18 cellular contexts compared by ENCODE assay signal in the genomic region with DNA sequence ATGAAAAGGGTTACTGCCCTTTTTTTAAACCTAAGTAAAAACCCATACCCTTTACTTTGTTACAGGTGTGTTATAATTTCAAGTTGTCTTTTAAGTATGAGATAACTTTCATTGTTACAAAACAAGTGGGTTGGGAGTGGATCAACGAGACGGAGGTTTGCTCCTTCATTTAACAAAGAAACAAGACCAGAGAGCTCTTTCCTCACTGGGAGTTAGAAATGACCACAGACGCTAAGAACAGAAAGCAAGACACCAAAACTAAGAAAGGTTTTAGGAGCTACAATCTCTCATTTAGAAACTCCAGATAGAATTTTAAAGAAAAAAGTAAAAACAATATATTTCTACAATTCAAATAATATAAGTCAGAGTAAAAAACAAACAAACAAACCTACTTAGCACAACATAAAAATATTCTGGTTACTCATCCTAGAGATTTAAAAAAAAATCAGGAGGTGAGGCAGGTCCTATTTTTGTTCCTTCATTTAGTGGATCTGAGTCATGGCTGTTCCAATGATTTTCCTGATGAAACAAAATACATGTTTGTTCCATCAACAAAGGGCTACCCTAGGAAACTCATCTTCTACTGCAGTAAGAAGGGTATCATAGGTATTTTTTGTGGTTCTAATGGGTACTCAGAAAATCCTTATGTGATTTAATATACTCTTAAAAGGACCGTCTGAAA. TPM values are rescaled to one million over a fixed set of nuclear protein-coding genes. Genes with fewer than 3 reads are reported as not detected.
DNase-seq lines count a peak whose midpoint lies in the region; ATAC-seq, FAIRE-seq and TF ChIP-seq lines count a peak whose summit lies in the region.
"Had no signal": no experiment of that assay in that cellular context is flagged by ENCODE, and none has a peak within 500 bp of the region (broad histone marks: within the 10 kb centered on the region; RNA-seq: fewer than 3 reads in every experiment).

No MANE protein-coding gene starts in this region.

- CTCF ChIA-PET in WTC11 (lab: Charles Lee) = no interaction called here

- H2BK12ac ChIP-seq in mesenchymal stem cell (ENCODE audit: low read length in 2 of 2) = no peak overlapping the region
- H2BK12ac ChIP-seq in H9 (ENCODE audit: insufficient read length, low read depth, low read length) = no peak overlapping the region

- DNase-seq in WTC11 (ENCODE audit: low spot score) (no peak), mesenchymal stem cell (peak; percentile 53), H9 (no peak), small intestine (no peak), NCI-H774 (lab: John Stamatoyannopoulos, UW) (no peak), NCI-H524 (lab: John Stamatoyannopoulos, UW) (no peak)
- DNase-seq: ACHN; activated B cell treated with CpG ODN at 0.5 μM for 24 hours; activated CD8-positive, alpha-beta memory T cell treated with anti-CD3 and anti-CD28 coated beads for 24 hours; activated gamma-delta T cell treated with Interleukin-2 at 50 U/mL for 16 hours; heart left ventricle; kidney; upper lobe of left lung had no signal

- no peak overlapping the region for H3K56ac ChIP-seq in H9 (ENCODE audit: insufficient read length, low read depth, low read length)

- FAIRE-seq in small intestine (lab: Jason Lieb, UNC) = no peak
- FAIRE-seq: H1, HepG2, kidney had no signal

- peak overlapping the region; percentile 81 for H3K27ac Mint-ChIP-seq in WTC11
- no peak overlapping the region for H3K27ac Mint-ChIP-seq in H9
- H3K27ac Mint-ChIP-seq: activated B cell treated with CpG ODN at 0.5 μM for 24 hours had no signal

- no peak overlapping the region for H3K4me3 Mint-ChIP-seq in WTC11
- H3K4me3 Mint-ChIP-seq in H9 = no peak overlapping the region
- H3K4me3 Mint-ChIP-seq: activated B cell treated with CpG ODN at 0.5 μM for 24 hours had no signal

- no peaks in the 10 kb centered on the region for H3K23me2 ChIP-seq in H9 (ENCODE audit: insufficient read length, low read depth, low read length, poor library complexity, severe bottlenecking)

- H3T11ph ChIP-seq in H9 (ENCODE audit: low read length) = no peak overlapping the region

- H3K14ac ChIP-seq in mesenchymal stem cell (ENCODE audit: low read length in 2 of 2) (no peak overlapping the region), H9 (ENCODE audit: insufficient read depth, low read length) (no peak overlapping the region)

- H3K4ac ChIP-seq in mesenchymal stem cell (ENCODE audit: low read depth in 1 of 2, low read length in 2 of 2) = no peak overlapping the region
- no peak overlapping the region for H3K4ac ChIP-seq in H9 (ENCODE audit: low read depth, low read length)

- H3K36me3 Mint-ChIP-seq in WTC11 = peaks cover 14% of the 10 kb centered on the region
- H3K36me3 Mint-ChIP-seq in H9 (ENCODE audit: insufficient read depth in 1 of 3, low read depth in 3 of 3) = peaks cover 0 to 20% (median 15%) of the 10 kb centered on the region in 3 experiments; a peak in 6 of 7 replicates

- H4K91ac ChIP-seq in mesenchymal stem cell (ENCODE audit: low read length) (no peak overlapping the region), H9 (ENCODE audit: insufficient read length, low read depth, low read length) (no peak overlapping the region)

- H4K8ac ChIP-seq in mesenchymal stem cell (ENCODE audit: low read length) = no peak overlapping the region
- no peak overlapping the region for H4K8ac ChIP-seq in H9 (replicated peaks; ENCODE audit: insufficient read length, low read depth, low read length)

- H3K79me2 ChIP-seq in H9 (ENCODE audit: insufficient read depth, low read length) = peaks cover 75% of the 10 kb centered on the region; the same call in 1 of the 2 replicates

- 90% methylated on average over 2 of the region's 4 CpGs for WGBS in mesenchymal stem cell
- no CpG with 5 or more reads among the region's 4 CpGs for WGBS in H9 (ENCODE audit: extremely low coverage, insufficient read length, low lambda C conversion rate)
- WGBS in small intestine, 3 donors = 85 to 89% (median 85%) methylated on average over 4 of the region's 4 CpGs

- H2AK5ac ChIP-seq in mesenchymal stem cell (ENCODE audit: low read length, severe bottlenecking) (no peak overlapping the region), H9 (ENCODE audit: insufficient read length, low read length) (no peak overlapping the region)

- H3K9me3 Mint-ChIP-seq in WTC11 (no peaks in the 10 kb centered on the region), H9 (no peaks in the 10 kb centered on the region)
- H3K9me3 Mint-ChIP-seq: activated B cell treated with CpG ODN at 0.5 μM for 24 hours had no signal

- TF ChIP-seq CTCF in WTC11 (IDR thresholded peaks at IDR 0.05) (no peak), H9 (conservative IDR thresholded peaks at IDR 0.05) (no peak)

- peaks cover 51 to 100% (median 90%) of the 10 kb centered on the region in 11 experiments; a peak in 19 of 22 replicates for H4K20me1 ChIP-seq in BLaER1 treated with 17β-estradiol and CSF1 and Interleukin-3, amounts not matched to agents 10 nM and 100 nM
- no peaks in the 10 kb centered on the region for H4K20me1 ChIP-seq in H9 (ENCODE audit: control insufficient read depth, insufficient read depth, insufficient read length)

- peaks cover 12 to 59% (median 31%) of the 10 kb centered on the region in 11 experiments; a peak in 20 of 22 replicates for H3K36me3 ChIP-seq in BLaER1 treated with 17β-estradiol and CSF1 and Interleukin-3, amounts not matched to agents 10 nM and 100 nM
- H3K36me3 ChIP-seq in mesenchymal stem cell (ENCODE audit: control insufficient read depth in 1 of 2, insufficient read depth in 2 of 2, low read depth in 1 of 2, low read length in 2 of 2) (peaks cover 6 to 33% of the 10 kb centered on the region in 2 experiments), small intestine (ENCODE audit: control insufficient read depth in 2 of 2, insufficient read depth in 2 of 2, low read length in 2 of 2) (no peaks in the 10 kb centered on the region)
- H3K36me3 ChIP-seq: upper lobe of left lung had no signal

- H3K9ac ChIP-seq in BLaER1 treated with 17β-estradiol and CSF1 and Interleukin-3, amounts not matched to agents 10 nM and 100 nM = no peak overlapping the region
- peak overlapping the region; percentile 35 for H3K9ac ChIP-seq in mesenchymal stem cell (ENCODE audit: low read length)
- H3K9ac ChIP-seq in H9 (ENCODE audit: extremely low read depth, insufficient read length, low read length) = no peak overlapping the region

- H3K79me1 ChIP-seq in mesenchymal stem cell (replicated peaks; ENCODE audit: low read length, poor library complexity, severe bottlenecking) (peaks cover 7% of the 10 kb centered on the region), H9 (ENCODE audit: insufficient read depth, low read depth, low read length, poor library complexity, severe bottlenecking) (peaks cover 3% of the 10 kb centered on the region)

- H3K9me3 ChIP-seq in BLaER1 treated with 17β-estradiol and CSF1 and Interleukin-3, amounts not matched to agents 10 nM and 100 nM (replicated peaks in 1 of 11) = peaks cover 0 to 9% (median 0%) of the 10 kb centered on the region in 11 experiments; a peak in 2 of 22 replicates
- no peaks in the 10 kb centered on the region for H3K9me3 ChIP-seq in mesenchymal stem cell (ENCODE audit: control insufficient read depth, low read length)
- no peaks in the 10 kb centered on the region for H3K9me3 ChIP-seq in H9 (ENCODE audit: control insufficient read depth, low read depth, low read length)
- H3K9me3 ChIP-seq in small intestine (ENCODE audit: control insufficient read depth, low read depth) = no peaks in the 10 kb centered on the region
- H3K9me3 ChIP-seq: heart left ventricle, upper lobe of left lung had no signal

- H3K4me1 Mint-ChIP-seq in WTC11 = peaks cover 94% of the 10 kb centered on the region
- H3K4me1 Mint-ChIP-seq in H9 = peaks cover 49 to 62% of the 10 kb centered on the region in 2 experiments

- H2BK5ac ChIP-seq in mesenchymal stem cell (ENCODE audit: low read depth, low read length, poor library complexity, severe bottlenecking) (no peak overlapping the region), H9 (ENCODE audit: insufficient read length, low read length) (no peak overlapping the region)

- peak; percentile 35 for ATAC-seq in HG02678 (IDR thresholded peaks at IDR 0.05; ENCODE audit: unreplicated experiment)
- ATAC-seq in WTC11 = no peak
- ATAC-seq: esophagus mucosa had no signal

- no peak overlapping the region for H4K5ac ChIP-seq in H9 (ENCODE audit: insufficient read length, low read depth, low read length)

- no peak overlapping the region for H3K4me3 ChIP-seq in BLaER1 treated with 17β-estradiol and CSF1 and Interleukin-3, amounts not matched to agents 10 nM and 100 nM
- H3K4me3 ChIP-seq in mesenchymal stem cell (ENCODE audit: insufficient read depth in 1 of 2, low read depth in 1 of 2, low read length in 2 of 2) (no peak overlapping the region), small intestine (ENCODE audit: low read depth in 1 of 2, low read length in 2 of 2) (no peak overlapping the region)
- H3K4me3 ChIP-seq: heart left ventricle, upper lobe of left lung had no signal

- H2BK20ac ChIP-seq in H9 (ENCODE audit: low read depth, low read length, poor library complexity, severe bottlenecking) = no peak overlapping the region

- H2AFZ ChIP-seq in mesenchymal stem cell (ENCODE audit: low read depth, low read length) (no peak overlapping the region), H9 (ENCODE audit: low read length) (no peak overlapping the region)

- peaks cover 14 to 38% (median 21%) of the 10 kb centered on the region in 10 experiments for H3K4me1 ChIP-seq in BLaER1 treated with 17β-estradiol and CSF1 and Interleukin-3, amounts not matched to agents 10 nM and 100 nM
- H3K4me1 ChIP-seq in mesenchymal stem cell (ENCODE audit: control insufficient read depth, insufficient read depth, low read depth, low read length) (peaks cover 7% of the 10 kb centered on the region), H9 (ENCODE audit: insufficient read depth, low read length) (no peaks in the 10 kb centered on the region), small intestine (ENCODE audit: control insufficient read depth in 2 of 2, insufficient read depth in 1 of 2, low read depth in 1 of 2, low read length in 1 of 2) (no peaks in the 10 kb centered on the region)

- H3K27me3 ChIP-seq in BLaER1 treated with 17β-estradiol and CSF1 and Interleukin-3, amounts not matched to agents 10 nM and 100 nM = no peaks in the 10 kb centered on the region
- no peaks in the 10 kb centered on the region for H3K27me3 ChIP-seq in mesenchymal stem cell (ENCODE audit: control insufficient read depth in 1 of 2, insufficient read depth in 1 of 2, low read length in 2 of 2)
- no peaks in the 10 kb centered on the region for H3K27me3 ChIP-seq in H9 (ENCODE audit: insufficient read depth, low read length)
- no peaks in the 10 kb centered on the region for H3K27me3 ChIP-seq in small intestine (ENCODE audit: control insufficient read depth in 2 of 2, insufficient read depth in 2 of 2, low read length in 2 of 2)
- H3K27me3 ChIP-seq: heart left ventricle, upper lobe of left lung had no signal

- H3K27ac ChIP-seq in BLaER1 treated with 17β-estradiol and CSF1 and Interleukin-3, amounts not matched to agents 10 nM and 100 nM = no peak overlapping the region
- H3K27ac ChIP-seq in mesenchymal stem cell (ENCODE audit: low read length, poor library complexity, severe bottlenecking) (no peak overlapping the region), H9 (ENCODE audit: insufficient read length, low read depth, low read length) (no peak overlapping the region), small intestine (ENCODE audit: low read depth in 1 of 2, low read length in 1 of 2) (no peak overlapping the region)
- H3K27ac ChIP-seq: upper lobe of left lung had no signal

- H3K27me3 Mint-ChIP-seq in WTC11 (ENCODE audit: low read depth) = no peaks in the 10 kb centered on the region
- H3K27me3 Mint-ChIP-seq in H9 (ENCODE audit: low read depth) = no peaks in the 10 kb centered on the region
- H3K27me3 Mint-ChIP-seq: activated B cell treated with CpG ODN at 0.5 μM for 24 hours had no signal

- POLR2A ChIA-PET in WTC11 (lab: Charles Lee) = no interaction called here

- H3K18ac ChIP-seq in mesenchymal stem cell (ENCODE audit: low read depth in 1 of 2, low read length in 2 of 2) (no peak overlapping the region), H9 (ENCODE audit: insufficient read length, low read depth, low read length) (no peak overlapping the region)

- H2BK15ac ChIP-seq in mesenchymal stem cell (ENCODE audit: low read depth, poor library complexity, severe bottlenecking) = no peak overlapping the region
- no peak overlapping the region for H2BK15ac ChIP-seq in H9 (ENCODE audit: low read depth, low read length)

- H3K23ac ChIP-seq in mesenchymal stem cell (ENCODE audit: low read length in 2 of 2) = no peak overlapping the region
- no peak overlapping the region for H3K23ac ChIP-seq in H9 (ENCODE audit: insufficient read length, low read depth, low read length)

- H3K4me2 ChIP-seq in BLaER1 treated with 17β-estradiol and CSF1 and Interleukin-3, amounts not matched to agents 10 nM and 100 nM = peak overlapping the region; percentile 53 to 69 (median 63); a peak in 17 of 22 replicates
- H3K4me2 ChIP-seq in mesenchymal stem cell (ENCODE audit: low read length, poor library complexity, severe bottlenecking) = no peak overlapping the region
- no peak overlapping the region for H3K4me2 ChIP-seq in H9 (ENCODE audit: insufficient read depth, insufficient read length, low read length)

- H2BK120ac ChIP-seq in mesenchymal stem cell (ENCODE audit: low read depth, low read length) (no peak overlapping the region), H9 (ENCODE audit: low read depth, low read length, poor library complexity, severe bottlenecking) (no peak overlapping the region)

RNA-seq across cellular contexts. Expression of gene APP, which starts 33.0 kb away (rescaled TPM):
- total RNA-seq in WTC11 (2021) = 560 to 657 TPM (median 656 TPM) in 3 replicates
- 698 TPM for polyA plus RNA-seq in mesenchymal stem cell (2013, experiment 1 of 2)
- 694 TPM for polyA plus RNA-seq in mesenchymal stem cell (2013, experiment 2 of 2)
- 380 and 386 TPM in 2 replicates for total RNA-seq in H9 (2021)
- 100 to 1,000 TPM in 1 of 3 donors, 10 to 100 TPM in 2; 28.6 to 319 (median 32.7) TPM for polyA plus RNA-seq in small intestine

Comparison
In these comparisons a context has a peak if more than half of its experiments do, and no peak if none do; other contexts are left out.
1. H3K4me2 ChIP-seq: peak in BLaER1 treated with 17β-estradiol and CSF1 and Interleukin-3, amounts not matched to agents 10 nM and 100 nM (11 of 11); none in mesenchymal stem cell (single experiment) and H9 (single experiment).